ENCODE assay signal across 1 cellular context in genomic region chr10:63464402-63465292, GRCh38.
TF ChIP-seq lines count a peak whose summit lies in the region.

No MANE protein-coding gene starts in this region.

TF ChIP-seq in GM12878, 131 proteins besides CTCF, POLR2A, EP300 and RAD21 (continued from another document):
- TF ChIP-seq NKRF (conservative IDR thresholded peaks at IDR 0.05) (no peak), EZH2 (IDR thresholded peaks at IDR 0.05; ENCODE audit: borderline replicate concordance, control insufficient read depth, low read depth, low read length) (no peak), POLR2AphosphoS5 (IDR thresholded peaks at IDR 0.05; ENCODE audit: low read length) (no peak), EGR1 (IDR thresholded peaks at IDR 0.05; ENCODE audit: borderline replicate concordance in 1 of 2, low read depth in 2 of 2, low read length in 2 of 2) (no peak), YBX1 (IDR thresholded peaks at IDR 0.05) (no peak), BRCA1 (IDR thresholded peaks at IDR 0.05; ENCODE audit: low read depth, low read length) (no peak), MTA3 (IDR thresholded peaks at IDR 0.05; ENCODE audit: borderline replicate concordance, low read length) (no peak)
